ENCODE assay signal across 24 cellular contexts in genomic region chr4:7957113-7957656, GRCh38. TPM values are rescaled to one million over a fixed set of nuclear protein-coding genes. Genes with fewer than 3 reads are reported as not detected.
DNase-seq lines count a peak whose midpoint lies in the region; ATAC-seq and TF ChIP-seq lines count a peak whose summit lies in the region.
"Had no signal": no experiment of that assay in that cellular context is flagged by ENCODE, and none has a peak within 500 bp of the region (broad histone marks: within the 10 kb centered on the region; RNA-seq: fewer than 3 reads in every experiment).

No MANE protein-coding gene starts in this region.

- no peak for TF ChIP-seq EP300 in sigmoid colon (IDR thresholded peaks at IDR 0.05)

- peak; percentile 4; the same call in 1 of the 2 replicates for ATAC-seq in Panc1
- peak; percentile 77 for ATAC-seq in left colon
- ATAC-seq: activated naive CD8-positive, alpha-beta T cell treated with anti-CD3 and anti-CD28 coated beads, Interleukin-2, amount 50 U/mL, for 24 hours; stimulated activated naive B cell treated with anti-CD40 and anti-IgM and Interleukin-4, amounts not matched to agents 10 μg/mL and 1 μg/mL and 100 μg/mL, for 72 hours had no signal

- in situ Hi-C loops in Panc1 (cut with HindIII; ENCODE audit: low pct_unique_long_range_greater_than_20kb, low sequenced_read_pairs), result no loop called here

- no peak for TF ChIP-seq CTCF in Panc1 (IDR thresholded peaks at IDR 0.05)
- TF ChIP-seq CTCF in spleen (IDR thresholded peaks at IDR 0.05 in 8 of 11, conservative IDR thresholded peaks at IDR 0.05 in 3 of 11), result no peak
- TF ChIP-seq CTCF in sigmoid colon (IDR thresholded peaks at IDR 0.05), result no peak

- intact Hi-C loops in Panc1 (cut with micrococcal nuclease; ENCODE audit: unreplicated experiment), result no loop called here
- intact Hi-C loops in left colon (cut with DNase I, micrococcal nuclease), result no loop called here
- intact Hi-C loops in spleen (cut with DNase I; ENCODE audit: low total_unique reads), result no loop called here
- intact Hi-C loops in sigmoid colon (cut with DNase I), result no loop called here

- DNase-seq in H4 (ENCODE audit: low spot score) (peak; percentile 89), Panc1 (ENCODE audit: low read depth, low spot score) (no peak), left colon (no peak), spleen (peak; percentile 21), NAMALWA (ENCODE audit: low spot score) (no peak), sigmoid colon (no peak), NK-92 (lab: John Stamatoyannopoulos, UW; ENCODE audit: unreplicated experiment) (no peak)
- DNase-seq: activated CD4-positive, alpha-beta T cell treated with anti-CD3 and anti-CD28 coated beads, Interleukin-2, amount 50 U/mL, for 4 hours; activated CD8-positive, alpha-beta memory T cell treated with anti-CD3 and anti-CD28 coated beads, Interleukin-2, amount 50 U/mL, for 48 hours; activated naive CD8-positive, alpha-beta T cell treated with anti-CD3 and anti-CD28 coated beads, Interleukin-2, amount 50 U/mL, for 24 hours; CD4-positive, alpha-beta T cell; DMS 273 treated with DMSO at 0.1 percent for 48 hours; glutamatergic neuron; KBM-7; NCI-H1436 treated with DMSO at 0.1 percent for 48 hours; NCI-H2107; occipital lobe; RPMI8226; stimulated activated CD4-positive, alpha-beta T cell treated with anti-CD3 and anti-CD28 coated beads, Interleukin-12 subunit alpha, Interleukin-12 subunit beta, amount 100 ng/mL, for 4 hours; stimulated activated CD4-positive, alpha-beta T cell treated with anti-CD3 and anti-CD28 coated beads, Interleukin-4, amount 100 ng/mL, for 24 hours; stimulated activated naive B cell treated with anti-CD40 and anti-IgM and Interleukin-4, amounts not matched to agents 10 μg/mL and 1 μg/mL and 100 μg/mL, for 72 hours had no signal

- no peaks in the 10 kb centered on the region for H3K27me3 ChIP-seq in Panc1 (ENCODE audit: control insufficient read depth, insufficient read depth, low read length)
- peaks cover 0 to 25% (median 0%) of the 10 kb centered on the region in 7 donors for H3K27me3 ChIP-seq in spleen (replicated peaks in 1 of 7)
- H3K27me3 ChIP-seq in sigmoid colon, result no peaks in the 10 kb centered on the region
- H3K27me3 ChIP-seq: suprapubic skin, vagina had no signal

- H3K4me3 ChIP-seq in Panc1 (ENCODE audit: low read depth in 2 of 2, low read length in 2 of 2) (no peak overlapping the region), spleen (no peak overlapping the region), sigmoid colon (no peak overlapping the region)
- H3K4me3 ChIP-seq: lung, suprapubic skin, vagina had no signal

- BruUV-seq in Panc1 (replicated peaks; lab: Mats Ljungman, UMichigan), result no TSS peak

- POLR2A ChIA-PET in Panc1 (lab: Charles Lee), result no interaction called here

- TF ChIP-seq POLR2A in spleen (IDR thresholded peaks at IDR 0.05) (no peak), sigmoid colon (IDR thresholded peaks at IDR 0.05) (no peak)

- WGBS in spleen, 5 donors, result 56 to 64% (median 58%) methylated on average over 9 of the region's 9 CpGs
- WGBS in sigmoid colon, 2 donors, result 22 to 51% methylated on average over 9 of the region's 9 CpGs

- H3K36me3 ChIP-seq in Panc1 (ENCODE audit: control insufficient read depth, insufficient read depth, low read length), result no peaks in the 10 kb centered on the region
- H3K36me3 ChIP-seq in spleen, result no peaks in the 10 kb centered on the region
- H3K36me3 ChIP-seq in sigmoid colon, result no peaks in the 10 kb centered on the region
- H3K36me3 ChIP-seq: suprapubic skin, vagina had no signal

- H3K4me1 ChIP-seq in Panc1 (ENCODE audit: control insufficient read depth, insufficient read depth, low read length) (peaks cover 61% of the 10 kb centered on the region), spleen (peaks cover 11 to 43% (median 24%) of the 10 kb centered on the region in 6 donors), sigmoid colon (peaks cover 0 to 42% (median 30%) of the 10 kb centered on the region in 4 donors)

- H3K27ac ChIP-seq in Panc1 (ENCODE audit: low read length) (peak overlapping the region; percentile 99), spleen (no peak overlapping the region), sigmoid colon (peak overlapping the region in 1 of 4 donors; percentile 16)
- H3K27ac ChIP-seq: suprapubic skin, vagina had no signal

- CTCF ChIA-PET in Panc1 (lab: Charles Lee), result no interaction called here

- H3K9me3 ChIP-seq in Panc1 (ENCODE audit: control insufficient read depth, insufficient read depth, low read depth, low read length) (no peaks in the 10 kb centered on the region), spleen (peaks cover 0 to 10% (median 6%) of the 10 kb centered on the region in 8 donors), sigmoid colon (peaks cover 0 to 2% (median 0%) of the 10 kb centered on the region in 4 donors)
- H3K9me3 ChIP-seq: suprapubic skin, vagina had no signal

RNA-seq across cellular contexts. Expression of gene AFAP1, which starts 17.5 kb away (rescaled TPM):
- total RNA-seq in H4 (2014; rRNA removed; shearing (Covaris generic)), result 43.2 and 45.6 TPM in 2 replicates
- total RNA-seq in Panc1 (2021; ENCODE audit: unreplicated experiment), result 94.7 TPM
- polyA plus RNA-seq in Panc1 (2012; ENCODE audit: insufficient read length), result 90.7 TPM
- total RNA-seq in left colon, result 10 to 100 TPM; 41.2 to 46.2 TPM
- total RNA-seq in spleen, result 10 to 100 TPM in 6 of 7 donors, 1 to 10 TPM in 1; 9.0 to 29.2 (median 14.5) TPM
- polyA plus RNA-seq in spleen, result 1 to 10 TPM; 1.6 to 2.4 (median 1.7) TPM
- total RNA-seq in sigmoid colon, result 10 to 100 TPM; 24.0 to 51.3 (median 38.2) TPM
- 10 to 100 TPM in 1 of 3 donors, 1 to 10 TPM in 2; 7.6 to 14.5 (median 9.6) TPM for polyA plus RNA-seq in sigmoid colon

Comparison
In these comparisons a context has a peak if more than half of its experiments do, and no peak if none do; other contexts are left out.
1. DNase-seq: peak in H4 (single experiment) and spleen (single experiment); none in Panc1 (single experiment), left colon (0 of 2), NAMALWA (single experiment), sigmoid colon (single experiment) and NK-92 (single experiment).